In the genomic region with DNA sequence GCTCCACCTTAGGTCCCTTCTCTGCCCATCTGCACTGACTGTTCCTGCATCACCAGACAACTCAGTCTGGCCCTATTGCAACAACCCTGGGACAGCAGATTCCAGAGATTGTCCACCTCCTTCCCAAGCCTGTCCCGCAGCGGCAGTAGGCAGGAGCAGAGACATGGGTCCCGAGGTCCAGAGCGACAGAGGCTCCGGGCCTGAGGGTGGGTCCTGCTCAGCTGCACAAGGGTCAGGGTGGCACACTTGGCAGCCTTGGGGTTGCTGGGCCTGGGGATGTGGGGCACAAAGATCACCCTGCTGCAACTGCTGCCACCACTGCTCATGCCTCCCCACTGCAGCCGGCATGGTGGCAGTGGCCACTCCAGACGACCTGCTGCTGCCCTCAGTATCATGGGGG, we compare ENCODE assay signal across 36 cellular contexts.
"Had no signal": no experiment of that assay in that cellular context is flagged by ENCODE, and none has a peak within 500 bp of the region (broad histone marks: within the 10 kb centered on the region; RNA-seq: fewer than 3 reads in every experiment).

No MANE protein-coding gene starts in this region.

- DNase-seq: activated effector memory CD4-positive, alpha-beta T cell treated with anti-CD3 and anti-CD28 coated beads, Interleukin-2, amount 50 U/mL, for 16 hours; activated effector memory CD4-positive, alpha-beta T cell treated with Interleukin-2 at 50 U/mL for 16 hours; activated gamma-delta T cell; activated gamma-delta T cell treated with Interleukin-2 at 50 U/mL for 16 hours; activated naive CD4-positive, alpha-beta T cell; activated naive CD4-positive, alpha-beta T cell treated with anti-CD3 and anti-CD28 coated beads for 36 hours; activated naive CD4-positive, alpha-beta T cell treated with anti-CD3 and anti-CD28 coated beads, Interleukin-2, amount 10 ng/mL, durations not matched to agents 7 days and 5 days; activated naive CD4-positive, alpha-beta T cell treated with anti-CD3 and anti-CD28 coated beads, Interleukin-2, amount 50 U/mL, for 16 hours; activated naive CD4-positive, alpha-beta T cell treated with Interleukin-2 at 50 U/mL for 16 hours; activated naive CD8-positive, alpha-beta T cell treated with anti-CD3 and anti-CD28 coated beads for 36 hours; activated naive CD8-positive, alpha-beta T cell treated with anti-CD3 and anti-CD28 coated beads, Interleukin-2, amount 10 ng/mL, durations not matched to agents 7 days and 5 days; activated naive CD8-positive, alpha-beta T cell treated with anti-CD3 and anti-CD28 coated beads, Interleukin-2, amount 50 U/mL, for 24 hours; activated T-cell treated with anti-CD3 and anti-CD28 coated beads, Interleukin-2, amount 50 U/mL, for 24 hours; activated T-cell treated with anti-CD3 and anti-CD28 coated beads, Interleukin-2, amount 50 U/mL, for 4 hours; activated T-cell treated with anti-CD3 and anti-CD28 coated beads, Interleukin-2, amount 50 U/mL, for 48 hours; activated T-cell treated with anti-CD3 and anti-CD28 coated beads, Interleukin-2, amount 50 U/mL, for 72 hours; adrenal gland; amniotic stem cell; amygdala; anterior cingulate cortex; body of pancreas; brain microvascular endothelial cell; caudate nucleus; central memory CD4-positive, alpha-beta T cell; cerebellar nuclear complex had no signal

- H3K4me3 ChIP-seq: adrenal gland, ascending aorta, body of pancreas, breast epithelium, cardiac muscle cell had no signal

- H3K27ac ChIP-seq: adrenal gland, ascending aorta, body of pancreas, brain microvascular endothelial cell, breast epithelium, cardiac muscle cell had no signal

- H3K36me3 ChIP-seq: adrenal gland, ascending aorta, brain microvascular endothelial cell, breast epithelium, cardiac muscle cell had no signal

- ATAC-seq: activated naive CD4-positive, alpha-beta T cell treated with anti-CD3 and anti-CD28 coated beads, Interleukin-2, amount 50 U/mL, for 72 hours; activated naive CD8-positive, alpha-beta T cell treated with anti-CD3 and anti-CD28 coated beads, Interleukin-2, amount 50 U/mL, for 24 hours; activated T-cell treated with anti-CD3 and anti-CD28 coated beads, Interleukin-2, amount 50 U/mL, for 4 hours; activated T-cell treated with anti-CD3 and anti-CD28 coated beads, Interleukin-2, amount 50 U/mL, for 72 hours; activated T-helper 17 cell treated with anti-CD3 and anti-CD28 coated beads, Interleukin-2, amount 50 U/mL, for 72 hours; body of pancreas had no signal

- H3K27ac Mint-ChIP-seq: activated naive CD4-positive, alpha-beta T cell treated with anti-CD3 and anti-CD28 coated beads for 36 hours; activated naive CD4-positive, alpha-beta T cell treated with anti-CD3 and anti-CD28 coated beads, Interleukin-2, amount 10 ng/mL, durations not matched to agents 7 days and 5 days; activated naive CD4-positive, alpha-beta T cell treated with anti-CD3 and anti-CD28 coated beads, Interleukin-2, amount 50 U/mL, for 24 hours; activated naive CD4-positive, alpha-beta T cell treated with anti-CD3 and anti-CD28 coated beads, Interleukin-2, amount 50 U/mL, for 72 hours; activated naive CD8-positive, alpha-beta T cell; activated naive CD8-positive, alpha-beta T cell treated with anti-CD3 and anti-CD28 coated beads for 36 hours; activated naive CD8-positive, alpha-beta T cell treated with anti-CD3 and anti-CD28 coated beads, Interleukin-2, amount 10 ng/mL, durations not matched to agents 7 days and 5 days; activated naive CD8-positive, alpha-beta T cell treated with anti-CD3 and anti-CD28 coated beads, Interleukin-2, amount 50 U/mL, for 24 hours; activated T-cell treated with anti-CD3 and anti-CD28 coated beads, Interleukin-2, amount 50 U/mL, for 24 hours; activated T-cell treated with anti-CD3 and anti-CD28 coated beads, Interleukin-2, amount 50 U/mL, for 72 hours; activated T-helper 1 cell treated with anti-CD3 and anti-CD28 coated beads, Interleukin-12 subunit alpha, Interleukin-12 subunit beta, Interleukin-2, Interleukin-4 antibody, amounts not matched to agents 30 ng/mL and 10 ng/mL and 1 ng/mL, durations not matched to agents 14 hours and 24 hours and 36 hours; activated T-helper 17 cell treated with anti-CD3 and anti-CD28 coated beads, Interleukin-2, amount 50 U/mL, for 72 hours; activated T-helper 2 cell treated with anti-CD3 and anti-CD28 coated beads, Interferon-gamma antibody, Interleukin-2, Interleukin-4, amounts not matched to agents 10 μg/mL and 5 μg/mL and 100 μg/mL, durations not matched to agents 14 hours and 24 hours and 36 hours; brain had no signal

- H3K9me3 ChIP-seq: body of pancreas had no signal

- H3K36me3 Mint-ChIP-seq: activated naive CD4-positive, alpha-beta T cell treated with anti-CD3 and anti-CD28 coated beads, Interleukin-2, amount 10 ng/mL, durations not matched to agents 7 days and 5 days; activated naive CD4-positive, alpha-beta T cell treated with anti-CD3 and anti-CD28 coated beads, Interleukin-2, amount 50 U/mL, for 24 hours; activated naive CD4-positive, alpha-beta T cell treated with anti-CD3 and anti-CD28 coated beads, Interleukin-2, amount 50 U/mL, for 72 hours; activated naive CD8-positive, alpha-beta T cell; activated naive CD8-positive, alpha-beta T cell treated with anti-CD3 and anti-CD28 coated beads for 36 hours; activated naive CD8-positive, alpha-beta T cell treated with anti-CD3 and anti-CD28 coated beads, Interleukin-2, amount 10 ng/mL, durations not matched to agents 7 days and 5 days; brain had no signal

- H3K4me1 Mint-ChIP-seq: activated naive CD4-positive, alpha-beta T cell treated with anti-CD3 and anti-CD28 coated beads, Interleukin-2, amount 10 ng/mL, durations not matched to agents 7 days and 5 days; activated naive CD4-positive, alpha-beta T cell treated with anti-CD3 and anti-CD28 coated beads, Interleukin-2, amount 50 U/mL, for 24 hours; activated naive CD8-positive, alpha-beta T cell treated with anti-CD3 and anti-CD28 coated beads for 36 hours; activated naive CD8-positive, alpha-beta T cell treated with anti-CD3 and anti-CD28 coated beads, Interleukin-2, amount 10 ng/mL, durations not matched to agents 7 days and 5 days; activated naive CD8-positive, alpha-beta T cell treated with anti-CD3 and anti-CD28 coated beads, Interleukin-2, amount 50 U/mL, for 24 hours; activated T-helper 17 cell treated with anti-CD3 and anti-CD28 coated beads, Interleukin-2, amount 50 U/mL, for 72 hours; brain; central memory CD8-positive, alpha-beta T cell had no signal

- H3K4me1 ChIP-seq: adrenal gland, ascending aorta, body of pancreas, breast epithelium had no signal

- H3K4me3 Mint-ChIP-seq: activated naive CD4-positive, alpha-beta T cell treated with anti-CD3 and anti-CD28 coated beads for 36 hours; activated naive CD4-positive, alpha-beta T cell treated with anti-CD3 and anti-CD28 coated beads, Interleukin-2, amount 10 ng/mL, durations not matched to agents 7 days and 5 days; activated naive CD4-positive, alpha-beta T cell treated with anti-CD3 and anti-CD28 coated beads, Interleukin-2, amount 50 U/mL, for 24 hours; activated naive CD8-positive, alpha-beta T cell; activated naive CD8-positive, alpha-beta T cell treated with anti-CD3 and anti-CD28 coated beads for 36 hours; activated naive CD8-positive, alpha-beta T cell treated with anti-CD3 and anti-CD28 coated beads, Interleukin-2, amount 10 ng/mL, durations not matched to agents 7 days and 5 days; activated naive CD8-positive, alpha-beta T cell treated with anti-CD3 and anti-CD28 coated beads, Interleukin-2, amount 50 U/mL, for 24 hours; activated T-cell treated with anti-CD3 and anti-CD28 coated beads, Interleukin-2, amount 50 U/mL, for 24 hours; activated T-cell treated with anti-CD3 and anti-CD28 coated beads, Interleukin-2, amount 50 U/mL, for 4 hours; activated T-cell treated with anti-CD3 and anti-CD28 coated beads, Interleukin-2, amount 50 U/mL, for 72 hours; activated T-helper 1 cell treated with anti-CD3 and anti-CD28 coated beads, Interleukin-12 subunit alpha, Interleukin-12 subunit beta, Interleukin-2, Interleukin-4 antibody, amounts not matched to agents 30 ng/mL and 10 ng/mL and 1 ng/mL, durations not matched to agents 14 hours and 24 hours and 36 hours; activated T-helper 17 cell treated with anti-CD3 and anti-CD28 coated beads, Interleukin-2, amount 50 U/mL, for 72 hours; brain; central memory CD8-positive, alpha-beta T cell had no signal

- H3K27me3 Mint-ChIP-seq: activated naive CD4-positive, alpha-beta T cell treated with anti-CD3 and anti-CD28 coated beads, Interleukin-2, amount 10 ng/mL, durations not matched to agents 7 days and 5 days; activated naive CD4-positive, alpha-beta T cell treated with anti-CD3 and anti-CD28 coated beads, Interleukin-2, amount 50 U/mL, for 24 hours; activated naive CD8-positive, alpha-beta T cell; activated naive CD8-positive, alpha-beta T cell treated with anti-CD3 and anti-CD28 coated beads for 36 hours; activated naive CD8-positive, alpha-beta T cell treated with anti-CD3 and anti-CD28 coated beads, Interleukin-2, amount 10 ng/mL, durations not matched to agents 7 days and 5 days; activated naive CD8-positive, alpha-beta T cell treated with anti-CD3 and anti-CD28 coated beads, Interleukin-2, amount 50 U/mL, for 24 hours; activated T-helper 17 cell treated with anti-CD3 and anti-CD28 coated beads, Interleukin-2, amount 50 U/mL, for 72 hours; brain; central memory CD8-positive, alpha-beta T cell had no signal

- H3K27me3 ChIP-seq: adrenal gland, ascending aorta, body of pancreas, brain microvascular endothelial cell, cardiac muscle cell had no signal
